In genomic region chr1:222814536-222815366, GRCh38 we compare ENCODE assay signal across 8 cellular contexts. TPM values are rescaled to one million over a fixed set of nuclear protein-coding genes. Genes with fewer than 3 reads are reported as not detected.
DNase-seq lines count a peak whose midpoint lies in the region; ATAC-seq, FAIRE-seq and TF ChIP-seq lines count a peak whose summit lies in the region.

DISP1 (plus strand) TSS chr1:222815039; CDS start chr1:222942824, 127,785 bp downstream.

- peak; percentile 74 for TF ChIP-seq POLR2A in Raji (IDR thresholded peaks at IDR 0.05; ENCODE audit: insufficient read depth, low read depth, low read length)

- H3K27me3 ChIP-seq in KMS-11 (ENCODE audit: insufficient read depth, low read depth) (no peaks in the 10 kb centered on the region), neuron (ENCODE audit: insufficient read depth, low read length) (no peaks in the 10 kb centered on the region), subcutaneous abdominal adipose tissue (ENCODE audit: control insufficient read depth in 5 of 5, insufficient read depth in 4 of 5, low read length in 5 of 5) (no peaks in the 10 kb centered on the region)

- H3K36me3 ChIP-seq in KMS-11 (ENCODE audit: insufficient read depth) (no peaks in the 10 kb centered on the region), neuron (ENCODE audit: insufficient read depth, low read length) (no peaks in the 10 kb centered on the region), subcutaneous abdominal adipose tissue (ENCODE audit: control insufficient read depth in 5 of 5, insufficient read depth in 5 of 5, low read length in 5 of 5) (no peaks in the 10 kb centered on the region)

- no peaks in the 10 kb centered on the region for H4K20me1 ChIP-seq in KMS-11 (ENCODE audit: insufficient read depth)

- peak within 1 kb of the TSS; percentile 97 for H2AFZ ChIP-seq in KMS-11 (ENCODE audit: low read depth)
- H2AFZ ChIP-seq in neuron (ENCODE audit: low read depth, low read length), result peak within 1 kb of the TSS; percentile 96

- TF ChIP-seq CTCF in KMS-11 (conservative IDR thresholded peaks at IDR 0.05; ENCODE audit: low read depth, low read length), result no peak

- peaks cover 15% of the 10 kb centered on the region for H3K4me1 ChIP-seq in KMS-11 (ENCODE audit: low read depth, poor library complexity, severe bottlenecking)
- H3K4me1 ChIP-seq in neuron (ENCODE audit: insufficient read depth, low read length), result peaks cover 15% of the 10 kb centered on the region
- peaks cover 3 to 19% (median 16%) of the 10 kb centered on the region in 5 donors for H3K4me1 ChIP-seq in subcutaneous abdominal adipose tissue (ENCODE audit: control insufficient read depth in 5 of 5, insufficient read depth in 5 of 5, low read length in 5 of 5)

- H3K27ac ChIP-seq in KMS-11, result peak within 1 kb of the TSS; percentile 58
- peak within 1 kb of the TSS; percentile 98 for H3K27ac ChIP-seq in subcutaneous abdominal adipose tissue (ENCODE audit: low read depth, low read length)

- H3K4me2 ChIP-seq in KMS-11, result peak within 1 kb of the TSS; percentile 77

- H3K9ac ChIP-seq in KMS-11 (peak within 1 kb of the TSS; percentile 60), subcutaneous abdominal adipose tissue (ENCODE audit: low read length in 5 of 5) (peak within 1 kb of the TSS; percentile 93 to 98 (median 95))

- FAIRE-seq in frontal cortex (lab: Jason Lieb, UNC), result no peak

- peaks cover 14% of the 10 kb centered on the region for H3K79me2 ChIP-seq in KMS-11 (ENCODE audit: insufficient read depth, low read depth)

- H3K4me3 ChIP-seq in KMS-11 (IDR thresholded peaks at IDR 0.05; ENCODE audit: insufficient read depth, low read depth, low read length) (peak within 1 kb of the TSS; percentile 98), neuron (ENCODE audit: low read length) (peak within 1 kb of the TSS; percentile 92), subcutaneous abdominal adipose tissue (ENCODE audit: low read depth in 1 of 5, low read length in 5 of 5) (peak within 1 kb of the TSS; percentile 88 to 97 (median 93))

- DNase-seq in Daoy (ENCODE audit: low read depth) (peak; percentile 86), frontal cortex (ENCODE audit: low spot score in 2 of 2) (peak; percentile 82 to 84)
- peak; percentile 74 for DNase-seq in activated naive CD4-positive, alpha-beta T cell treated with Interleukin-2 at 50 U/mL for 16 hours

- H3K9me3 ChIP-seq in neuron (ENCODE audit: low read length), result no peaks in the 10 kb centered on the region
- no peaks in the 10 kb centered on the region for H3K9me3 ChIP-seq in subcutaneous abdominal adipose tissue (ENCODE audit: control insufficient read depth in 5 of 5, low read length in 5 of 5)

- peak; percentile 90 for ATAC-seq in GM21737 (IDR thresholded peaks at IDR 0.05; ENCODE audit: unreplicated experiment)

RNA-seq across cellular contexts. Expression of gene DISP1, which starts in this region (rescaled TPM):
- total RNA-seq in Daoy (2014; rRNA removed; shearing (Covaris generic)), result 3.5 and 7.3 TPM in 2 replicates
- 9.0 TPM for total RNA-seq in frontal cortex

Comparison
In these comparisons a context has a peak if more than half of its experiments do, and no peak if none do; other contexts are left out.
1. Peak in every context shown above with its lines: DNase-seq, ATAC-seq, H3K4me3 ChIP-seq and H3K27ac ChIP-seq.